In genomic region chr19:11142528-11143171, GRCh38 we compare ENCODE assay signal across 8 cellular contexts. TPM values are rescaled to one million over a fixed set of nuclear protein-coding genes. Genes with fewer than 3 reads are reported as not detected.
DNase-seq lines count a peak whose midpoint lies in the region; ATAC-seq, FAIRE-seq and TF ChIP-seq lines count a peak whose summit lies in the region.

No MANE protein-coding gene starts in this region.

- H3K9ac ChIP-seq in HUES6 (ENCODE audit: low read length) = peak overlapping the region; percentile 87
- no peak overlapping the region for H3K9ac ChIP-seq in GM12878 (ENCODE audit: control insufficient read depth, insufficient read depth, low read length)
- H3K9ac ChIP-seq in iPS-15b (ENCODE audit: low read depth, low read length) = peak overlapping the region; percentile 54
- peak overlapping the region; percentile 73 to 76 (median 75) for H3K9ac ChIP-seq in skeletal muscle tissue (ENCODE audit: low read depth in 1 of 3, low read length in 3 of 3)

- CTCF ChIA-PET in GM12878 (lab: Yijun Ruan, JAX) = interaction anchor here (1.3 kb wide), 2 partner anchors 12 to 107 kb away, joined by 3 to 4 read pairs; no protein-coding TSS in a partner anchor

- in situ Hi-C loops in GM12878 (cut with MboI) = no loop called here

- SMC1A ChIA-PET in GM12878 (lab: Charles Lee; ENCODE audit: uncharacterized antibody, unreplicated experiment) = no interaction called here

- POLR2A ChIA-PET in GM12878 (lab: Charles Lee) = interaction anchor here (1.0 kb wide), 1 partner anchor 13 kb away, joined by 3 read pairs; the partner anchor contains the start of gene SPC24

- no peak for DNase-seq in GM12878 (ENCODE audit: low read depth, low spot score)
- no peak for DNase-seq in effector CD8-positive, alpha-beta T cell (lab: John Stamatoyannopoulos, UW)
- no peak for DNase-seq in GM12891 (ENCODE audit: insufficient read length, low spot score)

- FAIRE-seq in GM12878 (lab: Jason Lieb, UNC) = no peak
- no peak for FAIRE-seq in GM12891 (lab: Jason Lieb, UNC)

- no peaks in the 10 kb centered on the region for H3K9me3 ChIP-seq in HUES6 (ENCODE audit: control insufficient read depth, insufficient read depth, low read depth, low read length)
- H3K9me3 ChIP-seq in GM12878 (replicated peaks; ENCODE audit: control insufficient read depth, insufficient read depth, low read length) = no peaks in the 10 kb centered on the region
- no peaks in the 10 kb centered on the region for H3K9me3 ChIP-seq in iPS-15b (ENCODE audit: control insufficient read depth, insufficient read depth, low read length)
- peaks cover 0 to 4% (median 0%) of the 10 kb centered on the region in 3 donors for H3K9me3 ChIP-seq in skeletal muscle tissue (ENCODE audit: control insufficient read depth in 3 of 3, low read length in 3 of 3)

- H3K27ac ChIP-seq in ACC112 (ENCODE audit: low read depth, low read length) (peak overlapping the region; percentile 99), HUES6 (ENCODE audit: low read depth, low read length) (peak overlapping the region; percentile 94), GM12878 (ENCODE audit: control insufficient read depth, insufficient read depth) (peak overlapping the region; percentile 44), skeletal muscle tissue (ENCODE audit: low read depth, low read length) (peak overlapping the region; percentile 93)

- H3K4me3 ChIP-seq in ACC112 (ENCODE audit: low read depth, low read length) (peak overlapping the region; percentile 66), HUES6 (ENCODE audit: low read depth, low read length) (peak overlapping the region; percentile 26; the same call in 1 of the 2 replicates), GM12878 (no peak overlapping the region; the same call in 1 of the 2 replicates), iPS-15b (ENCODE audit: low read depth, low read length) (no peak overlapping the region), skeletal muscle tissue (ENCODE audit: low read length in 3 of 3) (peak overlapping the region in 2 of 3 donors; percentile 51 to 52)

- no peaks in the 10 kb centered on the region for H4K20me1 ChIP-seq in GM12878 (ENCODE audit: control insufficient read depth, insufficient read depth)

- no peak for TF ChIP-seq EP300 in GM12878 (IDR thresholded peaks at IDR 0.05; ENCODE audit: borderline replicate concordance in 1 of 2, control insufficient read depth in 1 of 2, low read depth in 2 of 2, low read length in 2 of 2)

- no peak for TF ChIP-seq RAD21 in GM12878 (IDR thresholded peaks at IDR 0.05; ENCODE audit: insufficient read depth, low read depth, low read length)

- H2AFZ ChIP-seq in ACC112 (ENCODE audit: low read length, unreplicated experiment) (peak overlapping the region; percentile 18), GM12878 (ENCODE audit: control insufficient read depth, low read depth, low read length) (peak overlapping the region; percentile 71)

- peak overlapping the region; percentile 77 for H3K4me2 ChIP-seq in GM12878 (ENCODE audit: control insufficient read depth, insufficient read depth)

- H3K27me3 ChIP-seq in ACC112 (ENCODE audit: insufficient read depth, low read length) (no peaks in the 10 kb centered on the region), HUES6 (ENCODE audit: control insufficient read depth, insufficient read depth, low read length) (no peaks in the 10 kb centered on the region), GM12878 (replicated peaks in 1 of 2; ENCODE audit: control insufficient read depth in 2 of 2, insufficient read depth in 2 of 2, low read length in 1 of 2) (no peaks in the 10 kb centered on the region), iPS-15b (ENCODE audit: control insufficient read depth, insufficient read depth, low read length) (no peaks in the 10 kb centered on the region), skeletal muscle tissue (ENCODE audit: control insufficient read depth in 3 of 3, insufficient read depth in 3 of 3, low read length in 3 of 3) (peaks cover 0 to 3% (median 0%) of the 10 kb centered on the region in 3 donors)

- no peak for TF ChIP-seq POLR2A in GM12878 (IDR thresholded peaks at IDR 0.05; ENCODE audit: low read depth, low read length)
- TF ChIP-seq POLR2A in GM12891 (IDR thresholded peaks at IDR 0.05; ENCODE audit: low read depth, low read length) = no peak

- WGBS in GM12878 (ENCODE audit: insufficient coverage, insufficient replicate concordance, low lambda C conversion rate, missing lambda C conversion rate) = 71% methylated on average over 22 of the region's 22 CpGs

- intact Hi-C loops in GM12878 (cut with micrococcal nuclease; ENCODE audit: unreplicated experiment) = no loop called here

- ATAC-seq in GM12878 = no peak; the same call in 2 of the 3 replicates
- ATAC-seq in GM18873 (IDR thresholded peaks at IDR 0.05; ENCODE audit: low FRiP score, unreplicated experiment) = no peak

- no TSS peak for BruUV-seq in GM12878 (replicated peaks; lab: Mats Ljungman, UMichigan)

- RAD21 ChIA-PET in GM12878 (lab: Charles Lee; ENCODE audit: unreplicated experiment) = no interaction called here

- H3K36me3 ChIP-seq in ACC112 (ENCODE audit: insufficient read depth, low read length) = no peaks in the 10 kb centered on the region
- H3K36me3 ChIP-seq in HUES6 (ENCODE audit: control insufficient read depth, insufficient read depth, low read length) = peaks cover 26% of the 10 kb centered on the region
- peaks cover 2 to 3% of the 10 kb centered on the region in 2 experiments; a peak in 3 of 4 replicates for H3K36me3 ChIP-seq in GM12878 (ENCODE audit: control insufficient read depth in 2 of 2, insufficient read depth in 2 of 2, low read length in 1 of 2)
- peaks cover 11% of the 10 kb centered on the region for H3K36me3 ChIP-seq in iPS-15b (ENCODE audit: control insufficient read depth, insufficient read depth, low read length)
- no peaks in the 10 kb centered on the region for H3K36me3 ChIP-seq in skeletal muscle tissue (ENCODE audit: control insufficient read depth in 3 of 3, insufficient read depth in 3 of 3, low read length in 3 of 3)

- H3K4me1 ChIP-seq in ACC112 (ENCODE audit: control insufficient read depth, insufficient read depth, low read length, unreplicated experiment) = peaks cover 34% of the 10 kb centered on the region
- peaks cover 43% of the 10 kb centered on the region for H3K4me1 ChIP-seq in HUES6 (ENCODE audit: control insufficient read depth, insufficient read depth, low read length)
- peaks cover 15% of the 10 kb centered on the region for H3K4me1 ChIP-seq in GM12878 (ENCODE audit: control insufficient read depth, insufficient read depth, low read length)
- H3K4me1 ChIP-seq in iPS-15b (ENCODE audit: control insufficient read depth, insufficient read depth, low read length) = peaks cover 2% of the 10 kb centered on the region
- peaks cover 39 to 41% (median 40%) of the 10 kb centered on the region in 3 donors for H3K4me1 ChIP-seq in skeletal muscle tissue (ENCODE audit: control insufficient read depth in 3 of 3, insufficient read depth in 3 of 3, low read length in 3 of 3)

- H3K79me2 ChIP-seq in ACC112 (ENCODE audit: control insufficient read depth, insufficient read depth, low read length, unreplicated experiment) (no peaks in the 10 kb centered on the region), GM12878 (ENCODE audit: control insufficient read depth, insufficient read depth, low read length) (no peaks in the 10 kb centered on the region)

- no peak for TF ChIP-seq CTCF in GM12878 (IDR thresholded peaks at IDR 0.05 in 2 of 3, conservative IDR thresholded peaks at IDR 0.05 in 1 of 3; ENCODE audit: control insufficient read depth in 2 of 3, extremely low read depth in 1 of 3, insufficient read depth in 1 of 3, low read depth in 3 of 3, low read length in 3 of 3)

RNA-seq across cellular contexts. Expression of gene SPC24, which starts 12.9 kb away (rescaled TPM):
- 7.9 and 10.3 TPM in 2 replicates for total RNA-seq in GM12878 (2013; cell fraction: nucleolus; rRNA removed)
- total RNA-seq in GM12878 (2014; rRNA removed) (69.3 and 70.8 TPM in 2 replicates), GM12878 (2014; rRNA removed; fragmentation: Illumina TruSeq; extraction: Trizol) (43.4 and 47.0 TPM in 2 replicates), GM12878 (2021) (59.1 and 65.0 TPM in 2 replicates), skeletal muscle tissue (12.0 TPM)
- polyA plus RNA-seq in GM12878 (2011; ENCODE audit: low read depth) = 15.4 TPM
- polyA plus RNA-seq in GM12878 (2011; rRNA removed) (22.0 and 25.6 TPM in 2 replicates), GM12878 (2014; fragmentation: Illumina TruSeq; extraction: Trizol) (17.0 and 18.1 TPM in 2 replicates), GM12878 (2014; fragmentation: Nextera tagmentation; extraction: Ambion mirVana) (10 to 100 TPM in 1 of 2 experiments, 1 to 10 TPM in 1; 9.4 to 18.4 TPM), GM12878 (2014; rRNA removed) (34.4 and 55.4 TPM in 2 replicates), GM12878 (2016; fragmentation: Nextera tagmentation; extraction: Ambion mirVana) (10 to 100 TPM; 65.3 to 72.6 TPM)
- polyA plus RNA-seq in GM12878 (2011; cell fraction: cytosol; rRNA removed) = 27.5 and 36.4 TPM in 2 replicates
- 28.5 and 31.1 TPM in 2 replicates for polyA plus RNA-seq in GM12878 (2011; cell fraction: nucleus; rRNA removed)
- polyA plus RNA-seq in GM12878 (2012) = 18.4 and 22.6 TPM in 2 replicates
- polyA minus RNA-seq in GM12878 (2011; rRNA and poly(A)+ RNA removed) = 50.6 and 56.3 TPM in 2 replicates
- polyA minus RNA-seq in GM12878 (2011; cell fraction: cytosol; rRNA and poly(A)+ RNA removed) = 27.4 and 31.9 TPM in 2 replicates
- polyA minus RNA-seq in GM12878 (2011; cell fraction: nucleus; rRNA and poly(A)+ RNA removed) = 8.1 and 16.5 TPM in 2 replicates
- 19.3 TPM for polyA plus RNA-seq in GM12891 (2012; ENCODE audit: low read depth, missing spikeins)

RNA-seq across cellular contexts. Expression of gene LDLR, which starts 53.4 kb away (rescaled TPM):
- 218 and 237 TPM in 2 replicates for total RNA-seq in GM12878 (2013; cell fraction: nucleolus; rRNA removed)
- 39.0 and 43.4 TPM in 2 replicates for total RNA-seq in GM12878 (2014; rRNA removed)
- total RNA-seq in GM12878 (2014; rRNA removed; fragmentation: Illumina TruSeq; extraction: Trizol) = 29.4 and 30.7 TPM in 2 replicates
- total RNA-seq in GM12878 (2021) = 56.8 and 59.2 TPM in 2 replicates
- polyA plus RNA-seq in GM12878 (2011; ENCODE audit: low read depth) = 13.2 TPM
- 19.4 and 42.8 TPM in 2 replicates for polyA plus RNA-seq in GM12878 (2011; rRNA removed)
- 34.6 and 36.3 TPM in 2 replicates for polyA plus RNA-seq in GM12878 (2011; cell fraction: cytosol; rRNA removed)
- 49.0 and 57.5 TPM in 2 replicates for polyA plus RNA-seq in GM12878 (2011; cell fraction: nucleus; rRNA removed)
- 26.4 and 34.5 TPM in 2 replicates for polyA plus RNA-seq in GM12878 (2012)
- polyA plus RNA-seq in GM12878 (2014; fragmentation: Illumina TruSeq; extraction: Trizol) = 23.1 and 25.3 TPM in 2 replicates
- polyA plus RNA-seq in GM12878 (2014; fragmentation: Nextera tagmentation; extraction: Ambion mirVana) = 10 to 100 TPM; 11.3 to 15.9 TPM
- polyA plus RNA-seq in GM12878 (2014; rRNA removed) = 26.7 and 38.4 TPM in 2 replicates
- polyA plus RNA-seq in GM12878 (2016; fragmentation: Nextera tagmentation; extraction: Ambion mirVana) = 10 to 100 TPM; 17.1 to 18.5 TPM
- 95.8 and 116 TPM in 2 replicates for polyA minus RNA-seq in GM12878 (2011; rRNA and poly(A)+ RNA removed)
- 39.6 and 41.5 TPM in 2 replicates for polyA minus RNA-seq in GM12878 (2011; cell fraction: cytosol; rRNA and poly(A)+ RNA removed)
- 80.6 and 135 TPM in 2 replicates for polyA minus RNA-seq in GM12878 (2011; cell fraction: nucleus; rRNA and poly(A)+ RNA removed)
- total RNA-seq in skeletal muscle tissue = 45.9 TPM
- 10.6 TPM for polyA plus RNA-seq in GM12891 (2012; ENCODE audit: low read depth, missing spikeins)

RNA-seq across cellular contexts. Expression of gene KANK2, which starts 54.7 kb away (rescaled TPM):
- 23.9 and 26.1 TPM in 2 replicates for total RNA-seq in GM12878 (2013; cell fraction: nucleolus; rRNA removed)
- total RNA-seq in GM12878 (2014; rRNA removed) (25.9 and 28.2 TPM in 2 replicates), GM12878 (2014; rRNA removed; fragmentation: Illumina TruSeq; extraction: Trizol) (17.4 and 18.9 TPM in 2 replicates), GM12878 (2021) (31.9 and 32.9 TPM in 2 replicates), skeletal muscle tissue (53.2 TPM)
- 10.1 TPM for polyA plus RNA-seq in GM12878 (2011; ENCODE audit: low read depth)
- polyA plus RNA-seq in GM12878 (2011; rRNA removed) (5.4 and 10.8 TPM in 2 replicates), GM12878 (2014; fragmentation: Illumina TruSeq; extraction: Trizol) (21.9 and 33.0 TPM in 2 replicates), GM12878 (2014; fragmentation: Nextera tagmentation; extraction: Ambion mirVana) (1 to 10 TPM; 4.9 to 7.3 TPM), GM12878 (2014; rRNA removed) (19.4 and 23.3 TPM in 2 replicates), GM12878 (2016; fragmentation: Nextera tagmentation; extraction: Ambion mirVana) (10 to 100 TPM; 17.1 to 23.2 TPM)
- 15.1 and 19.4 TPM in 2 replicates for polyA plus RNA-seq in GM12878 (2011; cell fraction: cytosol; rRNA removed)
- polyA plus RNA-seq in GM12878 (2011; cell fraction: nucleus; rRNA removed) = 7.4 and 12.1 TPM in 2 replicates
- polyA plus RNA-seq in GM12878 (2012) = 13.4 and 16.1 TPM in 2 replicates
- 10.5 and 23.3 TPM in 2 replicates for polyA minus RNA-seq in GM12878 (2011; rRNA and poly(A)+ RNA removed)
- polyA minus RNA-seq in GM12878 (2011; cell fraction: cytosol; rRNA and poly(A)+ RNA removed) = 9.1 and 13.2 TPM in 2 replicates
- 2.2 and 6.3 TPM in 2 replicates for polyA minus RNA-seq in GM12878 (2011; cell fraction: nucleus; rRNA and poly(A)+ RNA removed)
- polyA plus RNA-seq in GM12891 (2012; ENCODE audit: low read depth, missing spikeins) = 13.2 TPM

Comparison
In these comparisons a context has a peak if more than half of its experiments do, and no peak if none do; other contexts are left out.
1. H3K27ac ChIP-seq: peak in every context shown above with its lines; median percentile 99 in ACC112; 94 in HUES6; 93 in skeletal muscle tissue; 44 in GM12878.
2. H3K4me3 ChIP-seq: peak in ACC112 (single experiment), HUES6 (single experiment) and skeletal muscle tissue (2 of 3); none in GM12878 (single experiment) and iPS-15b (single experiment).